20 cellular contexts compared by ENCODE assay signal in the genomic region with DNA sequence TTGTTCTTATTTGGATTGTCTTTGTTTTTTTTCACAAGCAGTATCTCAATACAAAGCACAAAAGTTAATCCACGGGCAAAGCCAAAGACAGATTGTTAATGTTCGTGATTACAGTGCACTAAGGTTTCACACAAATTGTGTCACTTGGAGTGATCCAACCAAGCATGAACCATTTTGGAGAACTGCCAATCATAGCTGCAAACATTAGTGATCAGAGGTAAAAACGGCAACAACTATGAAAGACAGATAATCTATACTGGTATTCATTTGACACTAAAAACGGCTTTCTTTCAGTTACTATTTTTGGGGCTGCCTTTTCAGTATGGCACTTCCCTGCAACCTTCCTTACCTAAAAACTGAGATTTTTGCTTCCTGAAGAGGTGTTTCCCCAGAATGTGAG.
A peak's percentile ranks its signal among the peaks of the same experiment; 100 is the strongest.
DNase-seq lines count a peak whose midpoint lies in the region; ATAC-seq and TF ChIP-seq lines count a peak whose summit lies in the region.
"Had no signal": no experiment of that assay in that cellular context is flagged by ENCODE, and none has a peak within 500 bp of the region (broad histone marks: within the 10 kb centered on the region; RNA-seq: fewer than 3 reads in every experiment).

No MANE protein-coding gene starts in this region.

- H3K9ac ChIP-seq in OCI-LY3 (ENCODE audit: low read length) (no peak overlapping the region), mesenchymal stem cell (ENCODE audit: low read length) (no peak overlapping the region)

- H3K79me2 ChIP-seq in OCI-LY3 (ENCODE audit: low read length) = no peaks in the 10 kb centered on the region

- H3K27ac Mint-ChIP-seq in immature natural killer cell = no peak overlapping the region
- H3K27ac Mint-ChIP-seq: activated B cell treated with CpG ODN at 0.5 μM for 24 hours; activated naive CD8-positive, alpha-beta T cell; activated T-cell treated with anti-CD3 and anti-CD28 coated beads, Interleukin-2, amount 50 U/mL, for 72 hours; nephron progenitor cell; stimulated activated effector memory CD8-positive, alpha-beta T cell treated with anti-CD3 and anti-CD28 coated beads, Interleukin-12 subunit alpha, Interleukin-12 subunit beta, amount 100 ng/mL, for 72 hours; T-helper 17 cell had no signal

- peaks cover 9 to 42% (median 24%) of the 10 kb centered on the region in 6 donors for H3K9me3 Mint-ChIP-seq in immature natural killer cell

- intact Hi-C loops in breast epithelium (cut with DNase I; ENCODE audit: low total_unique reads) = no loop called here

- H2BK5ac ChIP-seq in mesenchymal stem cell (ENCODE audit: low read depth, low read length, poor library complexity, severe bottlenecking) = no peak overlapping the region

- ATAC-seq in GM18858 (IDR thresholded peaks at IDR 0.05; ENCODE audit: unreplicated experiment) = peak; percentile 25
- ATAC-seq in HG02885 (IDR thresholded peaks at IDR 0.05; ENCODE audit: poor library complexity, unreplicated experiment) = peak; percentile 31
- ATAC-seq: activated T-cell treated with anti-CD3 and anti-CD28 coated beads, Interleukin-2, amount 50 U/mL, for 72 hours; stimulated activated effector memory CD8-positive, alpha-beta T cell treated with anti-CD3 and anti-CD28 coated beads, Interleukin-12 subunit alpha, Interleukin-12 subunit beta, amount 100 ng/mL, for 72 hours; T-helper 17 cell had no signal

- H3K9me3 ChIP-seq in OCI-LY3 (ENCODE audit: insufficient read depth, low read length) (peaks cover 16% of the 10 kb centered on the region), mesenchymal stem cell (ENCODE audit: control insufficient read depth, low read length) (peaks cover 11% of the 10 kb centered on the region), breast epithelium (peaks cover under 1 to 4% of the 10 kb centered on the region in 2 donors)
- H3K9me3 ChIP-seq: thyroid gland had no signal

- H3K4me3 ChIP-seq in OCI-LY3 (ENCODE audit: low read length) (peak overlapping the region; percentile 28; the same call in 1 of the 2 replicates), mesenchymal stem cell (ENCODE audit: insufficient read depth in 1 of 2, low read depth in 1 of 2, low read length in 2 of 2) (no peak overlapping the region), breast epithelium (no peak overlapping the region)
- H3K4me3 ChIP-seq: cardiac muscle cell, esophagus muscularis mucosa, thyroid gland had no signal

- H3K27me3 ChIP-seq in OCI-LY3 (ENCODE audit: low read depth, low read length) (no peaks in the 10 kb centered on the region), mesenchymal stem cell (ENCODE audit: control insufficient read depth in 1 of 2, insufficient read depth in 1 of 2, low read length in 2 of 2) (no peaks in the 10 kb centered on the region), breast epithelium (no peaks in the 10 kb centered on the region)
- H3K27me3 ChIP-seq: cardiac muscle cell, esophagus muscularis mucosa, thyroid gland had no signal

- no peak overlapping the region for H3K14ac ChIP-seq in mesenchymal stem cell (ENCODE audit: low read length in 2 of 2)

- no peak overlapping the region for H2BK15ac ChIP-seq in mesenchymal stem cell (ENCODE audit: low read depth, poor library complexity, severe bottlenecking)

- no peaks in the 10 kb centered on the region for H4K20me1 ChIP-seq in OCI-LY3 (ENCODE audit: insufficient read depth, low read length)

- no peak for TF ChIP-seq POLR2A in breast epithelium (IDR thresholded peaks at IDR 0.05)

- TF ChIP-seq CTCF in OCI-LY3 (IDR thresholded peaks at IDR 0.05; ENCODE audit: low read depth, low read length) (no peak), breast epithelium (IDR thresholded peaks at IDR 0.05) (no peak)

- H3K4me3 Mint-ChIP-seq in immature natural killer cell = no peak overlapping the region
- H3K4me3 Mint-ChIP-seq: activated B cell treated with CpG ODN at 0.5 μM for 24 hours; activated naive CD8-positive, alpha-beta T cell; activated T-cell treated with anti-CD3 and anti-CD28 coated beads, Interleukin-2, amount 50 U/mL, for 72 hours; nephron progenitor cell; stimulated activated effector memory CD8-positive, alpha-beta T cell treated with anti-CD3 and anti-CD28 coated beads, Interleukin-12 subunit alpha, Interleukin-12 subunit beta, amount 100 ng/mL, for 72 hours; T-helper 17 cell had no signal

- H3K27ac ChIP-seq in OCI-LY3 (ENCODE audit: low read length) (peak overlapping the region; percentile 34; the same call in 1 of the 2 replicates), mesenchymal stem cell (ENCODE audit: low read length, poor library complexity, severe bottlenecking) (peak overlapping the region; percentile 91), breast epithelium (no peak overlapping the region)
- H3K27ac ChIP-seq: cardiac muscle cell, esophagus muscularis mucosa, thyroid gland had no signal

- peaks cover 0 to 5% (median 4%) of the 10 kb centered on the region in 3 donors for H3K27me3 Mint-ChIP-seq in immature natural killer cell (ENCODE audit: low read depth in 3 of 3)
- H3K27me3 Mint-ChIP-seq: activated B cell treated with CpG ODN at 0.5 μM for 24 hours, T-helper 17 cell had no signal

- WGBS in mesenchymal stem cell = 87% methylated on average over 4 of the region's 4 CpGs

- H4K91ac ChIP-seq in mesenchymal stem cell (ENCODE audit: low read length) = no peak overlapping the region

- H3K4me1 ChIP-seq in OCI-LY3 (ENCODE audit: low read length) (peaks cover 45% of the 10 kb centered on the region), mesenchymal stem cell (ENCODE audit: control insufficient read depth, insufficient read depth, low read depth, low read length) (peaks cover 2% of the 10 kb centered on the region), breast epithelium (no peaks in the 10 kb centered on the region)
- H3K4me1 ChIP-seq: esophagus muscularis mucosa, thyroid gland had no signal

- no peak overlapping the region for H3K4ac ChIP-seq in mesenchymal stem cell (ENCODE audit: low read depth in 1 of 2, low read length in 2 of 2)

- H3K4me2 ChIP-seq in OCI-LY3 (ENCODE audit: low read length) (peak overlapping the region; percentile 69), mesenchymal stem cell (ENCODE audit: low read length, poor library complexity, severe bottlenecking) (no peak overlapping the region)

- H3K18ac ChIP-seq in mesenchymal stem cell (ENCODE audit: low read depth in 1 of 2, low read length in 2 of 2) = no peak overlapping the region

- H3K4me1 Mint-ChIP-seq in immature natural killer cell = no peaks in the 10 kb centered on the region
- H3K4me1 Mint-ChIP-seq: activated B cell treated with CpG ODN at 0.5 μM for 24 hours; nephron progenitor cell; stimulated activated effector memory CD8-positive, alpha-beta T cell treated with anti-CD3 and anti-CD28 coated beads, Interleukin-12 subunit alpha, Interleukin-12 subunit beta, amount 100 ng/mL, for 72 hours; T-helper 17 cell had no signal

- H3K36me3 Mint-ChIP-seq in immature natural killer cell = peaks cover 0 to 3% (median 3%) of the 10 kb centered on the region in 3 donors
- H3K36me3 Mint-ChIP-seq: stimulated activated effector memory CD8-positive, alpha-beta T cell treated with anti-CD3 and anti-CD28 coated beads, Interleukin-12 subunit alpha, Interleukin-12 subunit beta, amount 100 ng/mL, for 72 hours had no signal

- H2BK120ac ChIP-seq in mesenchymal stem cell (ENCODE audit: low read depth, low read length) = no peak overlapping the region

- DNase-seq in mesenchymal stem cell (no peak), immature natural killer cell (no peak), NCI-H2227 treated with DMSO at 0.1 percent for 48 hours (lab: John Stamatoyannopoulos, UW) (no peak), breast epithelium (ENCODE audit: low spot score in 2 of 2) (no peak)
- DNase-seq: activated B cell treated with CpG ODN at 0.5 μM for 24 hours; activated T-cell treated with anti-CD3 and anti-CD28 coated beads, Interleukin-2, amount 50 U/mL, for 72 hours; DMS153; islet precursor cell; nephron progenitor cell; SHP77; stimulated activated CD4-positive, alpha-beta T cell treated with anti-CD3 and anti-CD28 coated beads, Interleukin-12 subunit alpha, Interleukin-12 subunit beta, amount 100 ng/mL, for 4 hours; T-helper 17 cell; thyroid gland had no signal

- H3K23ac ChIP-seq in mesenchymal stem cell (ENCODE audit: low read length in 2 of 2) = no peak overlapping the region

- H3K79me1 ChIP-seq in mesenchymal stem cell (replicated peaks; ENCODE audit: low read length, poor library complexity, severe bottlenecking) = no peaks in the 10 kb centered on the region

- H2AFZ ChIP-seq in OCI-LY3 (ENCODE audit: low read depth, low read length) (peak overlapping the region; percentile 15; the same call in 1 of the 2 replicates), mesenchymal stem cell (ENCODE audit: low read depth, low read length) (no peak overlapping the region)

- H4K8ac ChIP-seq in mesenchymal stem cell (ENCODE audit: low read length) = no peak overlapping the region

- H2AK5ac ChIP-seq in mesenchymal stem cell (ENCODE audit: low read length, severe bottlenecking) = no peak overlapping the region

- H3K36me3 ChIP-seq in OCI-LY3 (replicated peaks; ENCODE audit: low read depth, low read length) = peaks cover 15% of the 10 kb centered on the region
- H3K36me3 ChIP-seq in mesenchymal stem cell (ENCODE audit: control insufficient read depth in 1 of 2, insufficient read depth in 2 of 2, low read depth in 1 of 2, low read length in 2 of 2) = no peaks in the 10 kb centered on the region
- H3K36me3 ChIP-seq in breast epithelium = no peaks in the 10 kb centered on the region
- H3K36me3 ChIP-seq: cardiac muscle cell, esophagus muscularis mucosa, thyroid gland had no signal

- H2BK12ac ChIP-seq in mesenchymal stem cell (ENCODE audit: low read length in 2 of 2) = no peak overlapping the region

Comparison
In these comparisons a context has a peak if more than half of its experiments do, and no peak if none do; other contexts are left out.
1. H3K27ac ChIP-seq: peak in OCI-LY3 (single experiment) and mesenchymal stem cell (single experiment); none in breast epithelium (0 of 2).